In the genomic region with DNA sequence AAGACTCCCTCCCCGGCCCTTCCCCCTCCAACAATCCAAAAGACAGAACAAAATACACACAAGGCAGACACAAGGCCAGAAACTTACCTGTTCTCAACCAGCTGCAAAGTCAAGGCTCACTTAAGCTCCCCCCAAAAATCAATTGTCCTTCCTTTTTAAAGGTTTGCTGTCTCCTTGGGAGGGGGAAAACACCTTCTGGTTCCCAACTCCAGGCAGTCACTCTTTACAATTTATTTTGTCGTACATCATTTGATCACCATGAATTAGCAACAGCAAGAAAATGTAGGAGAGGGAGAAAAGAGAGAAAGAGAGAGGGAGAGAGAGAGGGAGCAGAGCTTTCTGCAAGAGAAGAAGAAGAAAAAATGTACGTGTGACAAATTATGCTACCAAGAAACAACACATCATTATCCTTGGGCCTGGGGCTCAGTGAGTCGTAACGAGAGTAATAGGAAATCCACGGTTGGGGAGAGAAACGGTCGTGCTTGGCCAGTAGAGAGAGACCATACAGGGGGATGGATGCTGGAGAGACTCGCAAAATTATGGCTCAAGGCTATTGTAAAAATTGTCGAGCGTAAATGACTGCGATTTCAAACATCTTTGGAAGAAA, we compare ENCODE assay signal across 10 cellular contexts. TPM values are rescaled to one million over a fixed set of nuclear protein-coding genes. Genes with fewer than 3 reads are reported as not detected.
A peak's percentile ranks its signal among the peaks of the same experiment; 100 is the strongest.
DNase-seq lines count a peak whose midpoint lies in the region; ATAC-seq, FAIRE-seq and TF ChIP-seq lines count a peak whose summit lies in the region.
"Had no signal": no experiment of that assay in that cellular context is flagged by ENCODE, and none has a peak within 500 bp of the region (broad histone marks: within the 10 kb centered on the region; RNA-seq: fewer than 3 reads in every experiment).

A gene with protein sequence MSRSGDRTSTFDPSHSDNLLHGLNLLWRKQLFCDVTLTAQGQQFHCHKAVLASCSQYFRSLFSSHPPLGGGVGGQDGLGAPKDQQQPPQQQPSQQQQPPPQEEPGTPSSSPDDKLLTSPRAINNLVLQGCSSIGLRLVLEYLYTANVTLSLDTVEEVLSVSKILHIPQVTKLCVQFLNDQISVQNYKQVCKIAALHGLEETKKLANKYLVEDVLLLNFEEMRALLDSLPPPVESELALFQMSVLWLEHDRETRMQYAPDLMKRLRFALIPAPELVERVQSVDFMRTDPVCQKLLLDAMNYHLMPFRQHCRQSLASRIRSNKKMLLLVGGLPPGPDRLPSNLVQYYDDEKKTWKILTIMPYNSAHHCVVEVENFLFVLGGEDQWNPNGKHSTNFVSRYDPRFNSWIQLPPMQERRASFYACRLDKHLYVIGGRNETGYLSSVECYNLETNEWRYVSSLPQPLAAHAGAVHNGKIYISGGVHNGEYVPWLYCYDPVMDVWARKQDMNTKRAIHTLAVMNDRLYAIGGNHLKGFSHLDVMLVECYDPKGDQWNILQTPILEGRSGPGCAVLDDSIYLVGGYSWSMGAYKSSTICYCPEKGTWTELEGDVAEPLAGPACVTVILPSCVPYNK (minus strand): TSS at position 444 of the 607 bp plus-strand sequence. CDS start 2,432 bp downstream, outside the sequence.

- H3K9me2 ChIP-seq in PC-3 (replicated peaks; ENCODE audit: low read length): no peaks in the 10 kb centered on the region

- POLR2A ChIA-PET in activated CD8-positive, alpha-beta T cell treated with anti-CD3 and anti-CD28 coated beads for 36 hours (lab: Charles Lee): no interaction called here
- POLR2A ChIA-PET in PC-3 (lab: Charles Lee; ENCODE audit: unreplicated experiment): no interaction called here

- no peak within 1 kb of the TSS for H3K27ac Mint-ChIP-seq in glutamatergic neuron (ENCODE audit: unreplicated experiment)
- no peak within 1 kb of the TSS for H3K27ac Mint-ChIP-seq in activated CD8-positive, alpha-beta T cell treated with anti-CD3 and anti-CD28 coated beads for 36 hours
- H3K27ac Mint-ChIP-seq: activated naive CD4-positive, alpha-beta T cell treated with anti-CD3 and anti-CD28 coated beads, Interleukin-2, amount 50 U/mL, for 72 hours had no signal

- H3K27me3 ChIP-seq in gastrocnemius medialis (peaks cover 21 to 47% (median 40%) of the 10 kb centered on the region in 3 donors), PC-3 (ENCODE audit: low read length) (peaks cover 8% of the 10 kb centered on the region; the same call in 1 of the 2 replicates)

- no peaks in the 10 kb centered on the region for H3K79me2 ChIP-seq in PC-3 (ENCODE audit: low read length)

- H3K36me3 Mint-ChIP-seq in glutamatergic neuron (ENCODE audit: unreplicated experiment): no peaks in the 10 kb centered on the region
- H3K36me3 Mint-ChIP-seq in activated CD8-positive, alpha-beta T cell treated with anti-CD3 and anti-CD28 coated beads for 36 hours (ENCODE audit: low read depth): no peaks in the 10 kb centered on the region

- no peaks in the 10 kb centered on the region for H4K20me1 ChIP-seq in PC-3 (ENCODE audit: low read length)

- TF ChIP-seq CTCF in glutamatergic neuron (IDR thresholded peaks at IDR 0.05; ENCODE audit: partially characterized antibody, unreplicated experiment): no peak
- no peak for TF ChIP-seq CTCF in gastrocnemius medialis (IDR thresholded peaks at IDR 0.05 in 4 of 5, conservative IDR thresholded peaks at IDR 0.05 in 1 of 5)
- TF ChIP-seq CTCF in activated CD8-positive, alpha-beta T cell treated with anti-CD3 and anti-CD28 coated beads for 36 hours (IDR thresholded peaks at IDR 0.05): no peak
- TF ChIP-seq CTCF in PC-3 (conservative IDR thresholded peaks at IDR 0.05; ENCODE audit: low read depth, low read length): no peak

- no peaks in the 10 kb centered on the region for H3K36me3 ChIP-seq in gastrocnemius medialis
- H3K36me3 ChIP-seq in PC-3 (ENCODE audit: low read depth, low read length): no peaks in the 10 kb centered on the region

- no TSS peak for BruUV-seq in PC-3 (replicated peaks; lab: Mats Ljungman, UMichigan)

- TF ChIP-seq POLR2A in GM12891 (IDR thresholded peaks at IDR 0.05; ENCODE audit: low read depth, low read length) (no peak), gastrocnemius medialis (IDR thresholded peaks at IDR 0.05) (no peak)

- H3K4me3 ChIP-seq in gastrocnemius medialis (peak within 1 kb of the TSS; percentile 31 to 65 (median 48)), PC-3 (ENCODE audit: low read length) (no peak within 1 kb of the TSS)

- H3K9me3 Mint-ChIP-seq in glutamatergic neuron (ENCODE audit: unreplicated experiment): peaks cover 2% of the 10 kb centered on the region
- no peaks in the 10 kb centered on the region for H3K9me3 Mint-ChIP-seq in activated CD8-positive, alpha-beta T cell treated with anti-CD3 and anti-CD28 coated beads for 36 hours
- H3K9me3 Mint-ChIP-seq: activated naive CD4-positive, alpha-beta T cell treated with anti-CD3 and anti-CD28 coated beads, Interleukin-2, amount 50 U/mL, for 72 hours had no signal

- no peaks in the 10 kb centered on the region for H3K9me3 ChIP-seq in gastrocnemius medialis
- no peaks in the 10 kb centered on the region for H3K9me3 ChIP-seq in PC-3 (ENCODE audit: low read length)

- H3K4me3 Mint-ChIP-seq in glutamatergic neuron (ENCODE audit: unreplicated experiment): peak within 1 kb of the TSS; percentile 53
- H3K4me3 Mint-ChIP-seq in activated CD8-positive, alpha-beta T cell treated with anti-CD3 and anti-CD28 coated beads for 36 hours: no peak within 1 kb of the TSS

- no peak for FAIRE-seq in GM12891 (lab: Jason Lieb, UNC)
- no peak for FAIRE-seq in HTR-8/SVneo (lab: Jason Lieb, UNC)

- no peak for ATAC-seq in gastrocnemius medialis
- ATAC-seq in activated CD8-positive, alpha-beta T cell treated with anti-CD3 and anti-CD28 coated beads for 36 hours: no peak
- ATAC-seq in PC-3: no peak
- ATAC-seq: activated naive CD4-positive, alpha-beta T cell treated with anti-CD3 and anti-CD28 coated beads, Interleukin-2, amount 50 U/mL, for 72 hours had no signal

- DNase-seq in GM12891 (ENCODE audit: insufficient read length, low spot score) (no peak), NCI-H345 treated with DMSO at 0.1 percent for 48 hours (lab: John Stamatoyannopoulos, UW; ENCODE audit: unreplicated experiment) (peak; percentile 48), glutamatergic neuron (no peak), gastrocnemius medialis (no peak), NCI-H2227 treated with DMSO at 0.1 percent for 48 hours (lab: John Stamatoyannopoulos, UW) (no peak), HTR-8/SVneo (ENCODE audit: insufficient read length, low spot score) (no peak), PC-3 (no peak)
- no peak for DNase-seq in activated CD8-positive, alpha-beta T cell treated with anti-CD3 and anti-CD28 coated beads for 36 hours

- in situ Hi-C loops in gastrocnemius medialis (cut with MboI; ENCODE audit: low sequenced_read_pairs in 4 of 4): no loop called here

- H3F3A ChIP-seq in PC-3 (ENCODE audit: low read length, unreplicated experiment): no peaks in the 10 kb centered on the region

- H3K4me1 ChIP-seq in gastrocnemius medialis (peaks cover 7 to 11% of the 10 kb centered on the region in 2 donors), PC-3 (ENCODE audit: insufficient read depth, low read length) (no peaks in the 10 kb centered on the region)

- H3K9ac ChIP-seq in PC-3 (ENCODE audit: low read length): no peak within 1 kb of the TSS

- H3K27ac ChIP-seq in gastrocnemius medialis: no peak within 1 kb of the TSS
- no peak within 1 kb of the TSS for H3K27ac ChIP-seq in PC-3 (ENCODE audit: low read length)

- H3K27me3 Mint-ChIP-seq in glutamatergic neuron (ENCODE audit: unreplicated experiment): peaks cover 16% of the 10 kb centered on the region
- peaks cover 46% of the 10 kb centered on the region for H3K27me3 Mint-ChIP-seq in activated CD8-positive, alpha-beta T cell treated with anti-CD3 and anti-CD28 coated beads for 36 hours

- H3K4me1 Mint-ChIP-seq in glutamatergic neuron (ENCODE audit: low read depth, unreplicated experiment): peaks cover 7% of the 10 kb centered on the region
- peaks cover 3% of the 10 kb centered on the region for H3K4me1 Mint-ChIP-seq in activated CD8-positive, alpha-beta T cell treated with anti-CD3 and anti-CD28 coated beads for 36 hours (ENCODE audit: low read depth)

- intact Hi-C loops in gastrocnemius medialis (cut with DNase I; ENCODE audit: low total_unique reads) (no loop called here), PC-3 (cut with micrococcal nuclease) (no loop called here)
- intact Hi-C loops in activated CD8-positive, alpha-beta T cell treated with anti-CD3 and anti-CD28 coated beads for 36 hours (cut with micrococcal nuclease): no loop called here

- H3K4me2 ChIP-seq in PC-3 (ENCODE audit: low read length): no peak within 1 kb of the TSS

- CTCF ChIA-PET in activated CD8-positive, alpha-beta T cell treated with anti-CD3 and anti-CD28 coated beads for 36 hours (lab: Charles Lee): no interaction called here
- CTCF ChIA-PET in PC-3 (lab: Charles Lee): no interaction called here

- no peak within 1 kb of the TSS for H2AFZ ChIP-seq in PC-3 (ENCODE audit: low read length)

TF ChIP-seq in GM12891, 5 proteins besides CTCF, POLR2A, EP300 and RAD21:
- TF ChIP-seq PAX5 (IDR thresholded peaks at IDR 0.05; ENCODE audit: insufficient read depth, low read length, severe bottlenecking) (peak; percentile 37), POLR2AphosphoS5 (IDR thresholded peaks at IDR 0.05; ENCODE audit: low read depth, low read length) (no peak)

RNA-seq across cellular contexts. Expression of the gene that starts here (rescaled TPM):
- polyA plus RNA-seq in GM12891 (2012; ENCODE audit: low read depth, missing spikeins): 0.22 TPM
- total RNA-seq in glutamatergic neuron (ENCODE audit: unreplicated experiment): not detected
- under 1 TPM in 1 of 4 donors, not detected in 3; 0.04 TPM for total RNA-seq in gastrocnemius medialis
- total RNA-seq in activated CD8-positive, alpha-beta T cell treated with anti-CD3 and anti-CD28 coated beads for 36 hours: not detected
- not detected in 2 replicates for total RNA-seq in PC-3 (2014; rRNA removed)
- total RNA-seq: activated naive CD4-positive, alpha-beta T cell treated with anti-CD3 and anti-CD28 coated beads, Interleukin-2, amount 50 U/mL, for 72 hours; lower leg skin had no signal
